ENCODE assay signal across 27 cellular contexts in the genomic region with DNA sequence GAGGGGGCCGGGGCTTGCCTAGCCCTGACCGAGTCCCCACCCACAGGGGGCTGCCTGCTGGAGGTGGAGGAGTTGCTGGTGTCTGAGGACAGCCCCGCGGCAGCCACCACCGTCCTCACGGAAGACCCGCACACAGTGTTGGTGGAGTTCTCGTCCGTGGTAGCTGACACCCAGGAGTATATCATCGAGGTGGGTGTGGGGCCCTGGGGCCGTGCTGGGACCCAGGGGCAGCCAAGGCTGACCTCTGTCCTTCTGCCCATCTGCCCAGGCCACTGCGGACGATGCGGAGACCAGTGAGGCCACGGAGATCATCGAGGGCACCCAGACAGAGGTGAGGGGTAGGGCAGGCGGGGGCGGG. TPM values are rescaled to one million over a fixed set of nuclear protein-coding genes. Genes with fewer than 3 reads are reported as not detected.
"Had no signal": no experiment of that assay in that cellular context is flagged by ENCODE, and none has a peak within 500 bp of the region (broad histone marks: within the 10 kb centered on the region; RNA-seq: fewer than 3 reads in every experiment).

No MANE protein-coding gene starts in this region.

- ATAC-seq: heart left ventricle; left cardiac atrium; left lobe of liver; lower lobe of right lung; natural killer cell; right lobe of liver; stimulated activated naive CD8-positive, alpha-beta T cell treated with anti-CD3 and anti-CD28 coated beads, Interleukin-15, Interleukin-2, amounts not matched to agents 100 U/mL and 50 U/mL, for 24 hours; upper lobe of right lung had no signal

- H3K27me3 ChIP-seq: ovary, right atrium auricular region, right lobe of liver, testis, thyroid gland had no signal

- H3K27ac ChIP-seq: heart left ventricle, lower lobe of right lung, neural progenitor cell, ovary, right atrium auricular region, right lobe of liver, stomach, testis, thyroid gland, transverse colon, upper lobe of right lung had no signal

- H3K4me3 ChIP-seq: heart left ventricle, lower lobe of right lung, neural progenitor cell, ovary, right atrium auricular region, right lobe of liver, smooth muscle cell, stomach, testis, thyroid gland, transverse colon, upper lobe of right lung had no signal

- H3K9ac ChIP-seq: neural progenitor cell had no signal

- H3K36me3 ChIP-seq: neural progenitor cell, ovary had no signal

- H3K9me3 ChIP-seq: heart left ventricle, lower lobe of right lung, right atrium auricular region, right lobe of liver, stomach, testis, thyroid gland, transverse colon, upper lobe of right lung had no signal

- H3K4me2 ChIP-seq: neural progenitor cell, smooth muscle cell had no signal

- DNase-seq: heart left ventricle; hippocampal formation; kidney glomerular epithelial cell; left cardiac atrium; lower lobe of right lung; mammary epithelial cell; mesendoderm; naive B cell; natural killer cell; nephron progenitor cell; ovary; stimulated activated CD4-positive, alpha-beta T cell treated with anti-CD3 and anti-CD28 coated beads, Interleukin-2, amount 100 ng/mL, for 24 hours; stimulated activated CD4-positive, alpha-beta T cell treated with anti-CD3 and anti-CD28 coated beads, Interleukin-4, amount 100 ng/mL, for 1 hour; stimulated activated naive B cell treated with anti-CD40 and anti-IgM and Interleukin-4, amounts not matched to agents 10 μg/mL and 1 μg/mL and 100 μg/mL, for 72 hours; stimulated activated naive CD8-positive, alpha-beta T cell treated with anti-CD3 and anti-CD28 coated beads, Interleukin-15, Interleukin-2, amounts not matched to agents 100 U/mL and 50 U/mL, for 24 hours; stomach; testis; thyroid gland; transverse colon; upper lobe of right lung had no signal

- H2AFZ ChIP-seq: neural progenitor cell had no signal

- FAIRE-seq: keratinocyte, urothelium cell line had no signal

RNA-seq across cellular contexts. Expression of a gene that starts 1.5 kb away (rescaled TPM):
- total RNA-seq: stomach had no signal
